ENCODE assay signal across 15 cellular contexts in the genomic region with DNA sequence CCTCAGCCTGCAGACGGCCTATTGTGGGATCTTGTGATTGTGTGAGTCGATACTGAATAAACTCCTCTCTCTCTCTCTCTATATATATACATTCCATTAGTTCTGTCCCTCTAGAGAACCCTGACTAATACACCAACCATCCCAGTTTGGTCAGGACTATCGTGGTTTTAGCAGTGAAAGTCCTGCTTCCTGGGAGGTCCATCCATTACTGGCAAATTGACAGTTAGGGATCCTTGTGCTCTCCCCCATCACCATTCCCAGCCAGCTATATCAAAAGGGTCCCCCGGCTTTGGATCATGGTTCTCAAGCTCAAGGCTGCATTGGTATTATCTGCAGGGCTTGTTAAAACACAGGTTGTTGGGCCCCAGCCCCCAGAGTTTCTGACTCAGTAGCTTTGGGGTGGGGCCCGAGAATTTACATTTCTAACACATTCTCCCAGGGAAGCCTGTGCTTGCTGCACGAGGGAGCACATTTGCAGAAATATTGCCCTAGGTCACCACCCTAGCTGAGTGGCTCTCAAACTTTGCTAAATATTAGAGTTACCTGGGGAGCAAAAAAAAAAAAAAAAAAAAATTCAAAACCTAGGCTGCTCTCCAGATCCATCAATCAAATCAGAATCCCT.
DNase-seq lines count a peak whose midpoint lies in the region; ATAC-seq and TF ChIP-seq lines count a peak whose summit lies in the region.
"Had no signal": no experiment of that assay in that cellular context is flagged by ENCODE, and none has a peak within 500 bp of the region (broad histone marks: within the 10 kb centered on the region; RNA-seq: fewer than 3 reads in every experiment).

No MANE protein-coding gene starts in this region.

- no peak overlapping the region for H3K18ac ChIP-seq in mesendoderm (ENCODE audit: low read length)

- H3K79me2 ChIP-seq in mesendoderm (ENCODE audit: control insufficient read depth, insufficient read depth, low read length) (no peaks in the 10 kb centered on the region), smooth muscle cell (ENCODE audit: low read depth) (no peaks in the 10 kb centered on the region)

- H3K56ac ChIP-seq in mesendoderm (ENCODE audit: low read length): no peak overlapping the region

- ATAC-seq in GM18909 (IDR thresholded peaks at IDR 0.05; ENCODE audit: poor library complexity, unreplicated experiment) (no peak), HG03280 (IDR thresholded peaks at IDR 0.05; ENCODE audit: unreplicated experiment) (no peak)
- ATAC-seq: K562, right lobe of liver had no signal

- H3K4me3 ChIP-seq in AG04450 (ENCODE audit: low read depth, low read length) (no peak overlapping the region), MG63 (no peak overlapping the region), choroid plexus epithelial cell (ENCODE audit: low read depth, low read length) (no peak overlapping the region), mesendoderm (ENCODE audit: low read length) (no peak overlapping the region), H7 (ENCODE audit: insufficient read depth, low read depth, low read length) (no peak overlapping the region), smooth muscle cell (no peak overlapping the region)
- H3K4me3 ChIP-seq: breast epithelium, K562, right lobe of liver had no signal

- H4K20me1 ChIP-seq in smooth muscle cell (ENCODE audit: low read depth): no peaks in the 10 kb centered on the region

- H2AK5ac ChIP-seq in mesendoderm (ENCODE audit: low read length): no peak overlapping the region

- H2BK5ac ChIP-seq in mesendoderm (ENCODE audit: low read length): no peak overlapping the region

- H3K4ac ChIP-seq in mesendoderm (ENCODE audit: low read depth, low read length): no peak overlapping the region

- peak overlapping the region; percentile 85 for H3K27ac ChIP-seq in AG04450 (ENCODE audit: low read depth, low read length)
- H3K27ac ChIP-seq in mesendoderm (ENCODE audit: low read depth, low read length): no peak overlapping the region
- H3K27ac ChIP-seq in smooth muscle cell (ENCODE audit: low read depth): no peak overlapping the region
- H3K27ac ChIP-seq: breast epithelium, right lobe of liver had no signal

- H4K8ac ChIP-seq in mesendoderm (ENCODE audit: low read depth, low read length): no peak overlapping the region

- no peak overlapping the region for H4K5ac ChIP-seq in mesendoderm (ENCODE audit: low read length)

- H3K23ac ChIP-seq in mesendoderm (ENCODE audit: low read length): no peak overlapping the region

- no peaks in the 10 kb centered on the region for H3K79me1 ChIP-seq in mesendoderm (ENCODE audit: low read length)

- CTCF ChIA-PET in AG04450 (lab: Charles Lee): no interaction called here

- H3K27me3 ChIP-seq in AG04450 (ENCODE audit: control insufficient read depth, insufficient read depth, low read length) (no peaks in the 10 kb centered on the region), MG63 (no peaks in the 10 kb centered on the region), mesendoderm (ENCODE audit: insufficient read depth, low read length, poor library complexity) (no peaks in the 10 kb centered on the region), H7 (ENCODE audit: control insufficient read depth, insufficient read depth, low read length) (no peaks in the 10 kb centered on the region), smooth muscle cell (ENCODE audit: low read depth) (peaks cover 30% of the 10 kb centered on the region)
- H3K27me3 ChIP-seq: breast epithelium, right lobe of liver had no signal

- H3K9me3 ChIP-seq in AG04450 (ENCODE audit: control insufficient read depth, insufficient read depth, low read length) (no peaks in the 10 kb centered on the region), MG63 (no peaks in the 10 kb centered on the region), smooth muscle cell (replicated peaks; ENCODE audit: low read depth) (no peaks in the 10 kb centered on the region)
- H3K9me3 ChIP-seq: breast epithelium, right lobe of liver had no signal

- no peaks in the 10 kb centered on the region for H3K4me1 ChIP-seq in mesendoderm (ENCODE audit: control insufficient read depth, low read depth, low read length)
- H3K4me1 ChIP-seq in smooth muscle cell (ENCODE audit: low read depth): no peaks in the 10 kb centered on the region
- H3K4me1 ChIP-seq: breast epithelium, right lobe of liver had no signal

- peaks cover 7% of the 10 kb centered on the region for H3F3A ChIP-seq in smooth muscle cell (ENCODE audit: low read depth)

- no CpG with 5 or more reads among the region's 6 CpGs for WGBS in mesendoderm (ENCODE audit: extremely low coverage, insufficient coverage, low lambda C conversion rate)
- 33% methylated on average over 6 of the region's 6 CpGs for WGBS in smooth muscle cell (ENCODE audit: low lambda C conversion rate)

- POLR2A ChIA-PET in AG04450 (lab: Yijun Ruan, JAX): interaction anchor here (0.5 to 0.7 kb wide), 2 partner anchors 19 to 1397 kb away, joined by 4 read pairs; no protein-coding TSS in a partner anchor

- H2BK120ac ChIP-seq in mesendoderm (ENCODE audit: low read depth, low read length): no peak overlapping the region

- H3K9ac ChIP-seq in mesendoderm (ENCODE audit: low read length): no peak overlapping the region
- H3K9ac ChIP-seq in smooth muscle cell (ENCODE audit: low read depth): no peak overlapping the region

- TF ChIP-seq CTCF in AG04450 (IDR thresholded peaks at IDR 0.05; ENCODE audit: low read depth, low read length) (no peak), choroid plexus epithelial cell (conservative IDR thresholded peaks at IDR 0.05; ENCODE audit: low read depth, low read length) (no peak), smooth muscle cell (IDR thresholded peaks at IDR 0.05; ENCODE audit: borderline replicate concordance, insufficient read depth, poor library complexity, severe bottlenecking) (no peak)

- H2AFZ ChIP-seq in smooth muscle cell (ENCODE audit: low read depth): no peak overlapping the region

- no peak overlapping the region for H2BK15ac ChIP-seq in mesendoderm (replicated peaks; ENCODE audit: low read depth)

- H3K36me3 ChIP-seq in MG63: no peaks in the 10 kb centered on the region
- H3K36me3 ChIP-seq in mesendoderm (ENCODE audit: control insufficient read depth, insufficient read depth, low read length): no peaks in the 10 kb centered on the region
- H3K36me3 ChIP-seq in H7 (replicated peaks; ENCODE audit: control insufficient read depth, insufficient read depth, low read length): no peaks in the 10 kb centered on the region
- no peaks in the 10 kb centered on the region for H3K36me3 ChIP-seq in smooth muscle cell (ENCODE audit: low read depth)
- H3K36me3 ChIP-seq: breast epithelium, right lobe of liver had no signal

- DNase-seq in AG04450 (ENCODE audit: low read depth, low spot score): peak; percentile 83
- DNase-seq in MG63: peak; percentile 65
- DNase-seq in choroid plexus epithelial cell (ENCODE audit: low read depth): peak; percentile 79
- DNase-seq in mesendoderm: peak; percentile 41
- no peak for DNase-seq in H7
- DNase-seq in smooth muscle cell (lab: John Stamatoyannopoulos, UW; ENCODE audit: unreplicated experiment): no peak
- DNase-seq: activated CD4-positive, alpha-beta T cell treated with anti-CD3 and anti-CD28 coated beads for 1 hour; NCI-H1048; right lobe of liver; stimulated activated CD4-positive, alpha-beta T cell treated with anti-CD3 and anti-CD28 coated beads, Interleukin-2, amount 100 ng/mL, for 48 hours; stimulated activated CD8-positive, alpha-beta memory T cell treated with anti-CD3 and anti-CD28 coated beads, Interleukin-4, amount 100 ng/mL, for 48 hours had no signal

- H3K4me2 ChIP-seq in mesendoderm (ENCODE audit: low read length): no peak overlapping the region
- H3K4me2 ChIP-seq in smooth muscle cell: no peak overlapping the region

Comparison
In these comparisons a context has a peak if more than half of its experiments do, and no peak if none do; other contexts are left out.
1. DNase-seq: peak in AG04450 (single experiment), MG63 (single experiment), choroid plexus epithelial cell (single experiment) and mesendoderm (single experiment); none in H7 (single experiment) and smooth muscle cell (single experiment).